ENCODE assay signal across 2 cellular contexts in genomic region chr5:171307843-171308452, GRCh38.
TF ChIP-seq lines count a peak whose summit lies in the region.

No MANE protein-coding gene starts in this region.

TF ChIP-seq in HCT116, 20 proteins besides CTCF, POLR2A, EP300 and RAD21:
- TF ChIP-seq TCF7L2 (IDR thresholded peaks at IDR 0.05; ENCODE audit: borderline replicate concordance, extremely low read depth, insufficient read depth, insufficient read length), result no peak
- TF ChIP-seq EZH2phosphoT487 (IDR thresholded peaks at IDR 0.05; ENCODE audit: borderline replicate concordance), result no peak
- TF ChIP-seq YY1 (IDR thresholded peaks at IDR 0.05; ENCODE audit: extremely low read depth, insufficient replicate concordance, low read depth, low read length), result no peak
- no peak for TF ChIP-seq MAX (IDR thresholded peaks at IDR 0.05)
- TF ChIP-seq CEBPB (IDR thresholded peaks at IDR 0.05; ENCODE audit: low read depth), result no peak
- no peak for TF ChIP-seq SRF (IDR thresholded peaks at IDR 0.05; ENCODE audit: low read depth)

TF ChIP-seq in H1, 55 proteins besides CTCF, POLR2A, EP300 and RAD21:
- TF ChIP-seq SUZ12 (IDR thresholded peaks at IDR 0.05; ENCODE audit: low read length) (peak; percentile 93), EZH2 (IDR thresholded peaks at IDR 0.05; ENCODE audit: low read depth, low read length, severe bottlenecking) (peak; percentile 88), CBX8 (IDR thresholded peaks at IDR 0.05; ENCODE audit: borderline replicate concordance, low read depth, low read length) (peak; percentile 95), TCF12 (IDR thresholded peaks at IDR 0.05; ENCODE audit: low read depth, low read length) (no peak), NRF1 (IDR thresholded peaks at IDR 0.05; ENCODE audit: low read depth, low read length) (no peak), KDM5A (IDR thresholded peaks at IDR 0.05; ENCODE audit: low read length) (no peak), SIX5 (IDR thresholded peaks at IDR 0.05; ENCODE audit: low read depth, low read length) (no peak), BACH1 (IDR thresholded peaks at IDR 0.05; ENCODE audit: low read length) (no peak), POLR2AphosphoS5 (IDR thresholded peaks at IDR 0.05; ENCODE audit: low read depth, low read length) (no peak), JUN (IDR thresholded peaks at IDR 0.05; ENCODE audit: low read depth, low read length) (no peak), ATF2 (IDR thresholded peaks at IDR 0.05; ENCODE audit: low read length) (no peak), PHF8 (conservative IDR thresholded peaks at IDR 0.05; ENCODE audit: low read depth, low read length) (no peak)
